11 cellular contexts compared by ENCODE assay signal in the genomic region with DNA sequence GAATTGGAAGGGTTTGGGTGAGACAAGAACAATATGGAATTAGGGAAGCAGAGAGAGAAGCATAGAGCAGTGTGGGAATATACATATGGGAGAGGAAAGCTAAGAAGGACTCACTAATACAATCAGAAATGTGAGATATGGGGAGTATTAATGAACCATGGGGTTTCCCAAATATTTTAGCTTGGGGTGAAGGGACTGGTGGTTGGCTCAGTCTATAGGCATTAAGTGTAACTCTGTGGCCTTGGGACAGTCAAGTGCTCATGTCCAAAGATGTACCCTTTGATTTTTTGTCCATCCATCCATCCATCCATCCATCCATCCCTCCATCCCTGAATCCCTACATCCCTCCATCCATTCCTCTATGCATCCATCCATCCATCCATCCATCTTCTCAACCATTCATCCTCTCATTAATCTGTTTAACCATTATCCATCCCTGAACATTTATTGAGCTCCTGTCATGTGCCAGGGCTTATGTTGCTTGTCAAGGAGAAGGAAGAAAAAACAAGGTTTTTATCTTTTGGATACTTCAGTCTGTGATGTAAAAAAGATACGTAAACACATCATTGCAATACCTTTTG.
"Had no signal": no experiment of that assay in that cellular context is flagged by ENCODE, and none has a peak within 500 bp of the region (broad histone marks: within the 10 kb centered on the region; RNA-seq: fewer than 3 reads in every experiment).

No MANE protein-coding gene starts in this region.

- H3K4me3 Mint-ChIP-seq: GM23338, H9, HFFc6 had no signal

- H3K9ac ChIP-seq: GM23248 had no signal

- H2AFZ ChIP-seq: GM23248, GM23338 had no signal

- H3K4me2 ChIP-seq: GM23338 had no signal

- DNase-seq: GM23248, GOT3, H7, H9, HCEC 1CT, HFFc6 had no signal

- H3K27ac ChIP-seq: GM23248 had no signal

- H3K9me3 Mint-ChIP-seq: H9 had no signal

- H3K27ac Mint-ChIP-seq: GM23338, H9, HFFc6 had no signal

- H3K9me3 ChIP-seq: HAP-1 had no signal

- H3K36me3 ChIP-seq: HAP-1 had no signal

- H3K4me1 Mint-ChIP-seq: GM23338 had no signal

- H3K4me3 ChIP-seq: GM23248, GM23338, HAP-1 had no signal

- FAIRE-seq: H1, H54 had no signal

- H3K4me1 ChIP-seq: HAP-1 had no signal

- ATAC-seq: GM23338, HCT116 had no signal
